1 cellular context compared by ENCODE assay signal in genomic region chr10:69056129-69056528, GRCh38.
TF ChIP-seq lines count a peak whose summit lies in the region.

No MANE protein-coding gene starts in this region.

TF ChIP-seq in K562, 482 proteins besides CTCF, POLR2A, EP300 and RAD21 (continued from another document):
- TF ChIP-seq, protein P1, sequence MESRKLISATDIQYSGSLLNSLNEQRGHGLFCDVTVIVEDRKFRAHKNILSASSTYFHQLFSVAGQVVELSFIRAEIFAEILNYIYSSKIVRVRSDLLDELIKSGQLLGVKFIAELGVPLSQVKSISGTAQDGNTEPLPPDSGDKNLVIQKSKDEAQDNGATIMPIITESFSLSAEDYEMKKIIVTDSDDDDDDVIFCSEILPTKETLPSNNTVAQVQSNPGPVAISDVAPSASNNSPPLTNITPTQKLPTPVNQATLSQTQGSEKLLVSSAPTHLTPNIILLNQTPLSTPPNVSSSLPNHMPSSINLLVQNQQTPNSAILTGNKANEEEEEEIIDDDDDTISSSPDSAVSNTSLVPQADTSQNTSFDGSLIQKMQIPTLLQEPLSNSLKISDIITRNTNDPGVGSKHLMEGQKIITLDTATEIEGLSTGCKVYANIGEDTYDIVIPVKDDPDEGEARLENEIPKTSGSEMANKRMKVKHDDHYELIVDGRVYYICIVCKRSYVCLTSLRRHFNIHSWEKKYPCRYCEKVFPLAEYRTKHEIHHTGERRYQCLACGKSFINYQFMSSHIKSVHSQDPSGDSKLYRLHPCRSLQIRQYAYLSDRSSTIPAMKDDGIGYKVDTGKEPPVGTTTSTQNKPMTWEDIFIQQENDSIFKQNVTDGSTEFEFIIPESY (CRISPR knock-in tag; IDR thresholded peaks at IDR 0.05) = peak; percentile 28; the same call in 1 of the 2 replicates
- TF ChIP-seq GABPA (tag; conservative IDR thresholded peaks at IDR 0.05; ENCODE audit: low read depth) (peak; percentile 57), NR2C2 (CRISPR knock-in tag; IDR thresholded peaks at IDR 0.05) (no peak), NR2C2 (tag; IDR thresholded peaks at IDR 0.05) (peak; percentile 67), ZNF175 (CRISPR knock-in tag; IDR thresholded peaks at IDR 0.05; ENCODE audit: low read depth) (0 out of 2 replicates have a peak, but pooled peaks have one; percentile 29), ZNF395 (CRISPR knock-in tag; IDR thresholded peaks at IDR 0.05) (0 out of 2 replicates have a peak, but pooled peaks have one; percentile 24), HDAC6 (IDR thresholded peaks at IDR 0.05; ENCODE audit: low read depth, low read length) (no peak), CXXC5 (CRISPR knock-in tag; IDR thresholded peaks at IDR 0.05) (0 out of 2 replicates have a peak, but pooled peaks have one; percentile 13), KLF6 (CRISPR knock-in tag; IDR thresholded peaks at IDR 0.05; ENCODE audit: borderline replicate concordance) (0 out of 2 replicates have a peak, but pooled peaks have one; percentile 17), ATF1 (CRISPR knock-in tag; IDR thresholded peaks at IDR 0.05) (no peak), ATF1 (tag; IDR thresholded peaks at IDR 0.05) (no peak), MAX (CRISPR knock-in tag; IDR thresholded peaks at IDR 0.05) (peak; percentile 37)
- TF ChIP-seq, protein P2, sequence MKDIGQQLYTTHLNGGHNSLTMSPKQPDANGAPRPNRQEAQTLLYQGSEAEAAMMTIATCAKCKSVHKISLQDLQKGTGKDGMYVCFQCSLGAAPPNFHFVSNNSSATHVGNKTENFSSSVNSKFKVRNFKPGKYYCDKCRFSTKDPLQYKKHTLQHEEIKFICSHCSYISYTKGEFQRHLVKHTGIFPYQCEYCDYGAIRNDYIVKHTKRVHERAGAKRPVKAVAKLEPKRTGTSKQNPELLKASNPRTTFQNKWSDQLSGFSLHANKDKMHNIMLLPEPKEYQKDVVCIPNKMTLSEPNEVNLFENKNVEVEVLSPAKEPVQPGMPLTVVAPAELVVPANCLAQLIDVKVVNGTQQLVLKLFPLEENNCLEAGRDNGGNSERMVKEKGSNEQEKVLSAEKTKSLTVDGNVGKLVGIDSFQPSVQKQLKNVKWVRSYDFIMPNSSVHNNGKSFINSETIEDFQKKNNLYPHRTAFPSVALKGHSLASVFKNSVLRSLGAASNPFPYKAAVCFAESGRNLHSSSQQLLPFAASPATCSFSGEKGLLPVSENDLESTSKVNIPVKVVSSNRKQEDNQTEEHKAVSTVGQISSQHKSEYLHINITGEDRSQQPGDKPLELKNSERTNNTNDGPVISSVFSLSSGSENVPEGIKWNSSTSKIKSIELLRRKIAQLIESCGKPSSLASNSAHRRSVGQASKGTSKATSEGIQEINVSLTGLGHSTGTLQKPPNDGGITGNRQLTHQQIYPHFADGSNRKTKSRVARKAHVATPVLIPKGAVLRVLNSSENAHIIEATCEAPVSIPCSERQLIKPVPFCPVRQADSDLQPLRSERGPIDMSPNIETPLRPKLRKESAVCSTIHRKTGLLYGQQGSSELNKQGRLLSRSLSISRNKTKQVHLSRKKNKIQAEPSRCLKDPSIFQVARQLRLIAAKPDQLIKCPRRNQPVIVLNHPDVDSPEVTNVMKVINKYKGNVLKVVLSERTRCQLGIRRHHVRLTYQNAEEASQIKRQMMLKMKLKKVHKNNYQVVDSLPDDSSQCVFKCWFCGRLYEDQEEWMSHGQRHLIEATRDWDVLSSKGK (CRISPR knock-in tag; IDR thresholded peaks at IDR 0.05) = no peak
- TF ChIP-seq, protein P3, sequence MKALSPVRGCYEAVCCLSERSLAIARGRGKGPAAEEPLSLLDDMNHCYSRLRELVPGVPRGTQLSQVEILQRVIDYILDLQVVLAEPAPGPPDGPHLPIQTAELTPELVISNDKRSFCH (CRISPR knock-in tag; IDR thresholded peaks at IDR 0.05) = no peak
- TF ChIP-seq, protein P3 (tag; IDR thresholded peaks at IDR 0.05) = 0 out of 2 replicates have a peak, but pooled peaks have one; percentile 35
